Comparison of ENCODE assay signal across 2 cellular contexts in the genomic region with DNA sequence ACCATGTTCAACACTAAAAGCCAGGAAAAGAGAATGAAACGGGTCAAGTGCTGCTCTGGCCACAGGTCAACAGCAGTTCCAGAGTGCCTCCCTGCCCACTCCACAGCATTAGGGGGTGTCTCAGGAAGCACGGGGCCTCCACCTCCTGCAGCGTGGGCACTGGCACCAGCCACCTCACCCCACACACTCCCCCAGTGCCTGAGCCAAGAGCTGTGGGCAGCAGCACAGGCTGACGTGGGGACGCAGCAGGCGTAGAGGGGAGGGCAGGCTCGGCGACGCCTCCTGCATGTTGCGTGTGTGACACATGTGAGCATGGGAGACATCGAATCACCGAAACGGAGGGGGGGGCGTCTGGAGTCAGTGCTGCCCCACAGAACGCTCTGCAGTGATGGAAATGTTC.
TF ChIP-seq lines count a peak whose summit lies in the region.

No MANE protein-coding gene starts in this region.

TF ChIP-seq in HepG2, 621 proteins besides CTCF, POLR2A, EP300 and RAD21:
- TF ChIP-seq ZEB1 (IDR thresholded peaks at IDR 0.05; ENCODE audit: insufficient replicate concordance, low read depth) (no peak), ATF2 (CRISPR knock-in tag; IDR thresholded peaks at IDR 0.05) (no peak), TAF15 (IDR thresholded peaks at IDR 0.05; ENCODE audit: low read depth, low read length, poor library complexity, severe bottlenecking) (peak; percentile 38), ZNF510 (CRISPR knock-in tag; IDR thresholded peaks at IDR 0.05; ENCODE audit: low read depth) (no peak)
- TF ChIP-seq, protein P1, sequence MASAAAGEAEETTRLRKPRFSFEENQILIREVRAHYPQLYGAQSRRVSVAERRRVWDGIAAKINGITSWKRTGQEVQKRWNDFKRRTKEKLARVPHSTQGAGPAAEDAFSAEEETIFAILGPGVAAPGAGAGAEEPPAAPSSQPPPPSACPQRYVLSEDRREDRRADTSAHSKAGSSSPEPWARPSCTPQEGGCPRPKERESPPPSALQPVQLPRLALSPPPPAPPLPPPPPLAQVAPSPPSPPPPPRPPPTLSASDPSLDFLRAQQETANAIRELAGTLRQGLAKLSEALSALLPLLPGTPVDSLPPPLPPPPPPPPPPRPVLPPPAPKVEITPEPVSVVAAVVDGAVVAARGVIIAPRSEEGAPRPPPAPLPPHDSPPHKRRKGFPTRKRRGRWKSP (CRISPR knock-in tag; IDR thresholded peaks at IDR 0.05), result no peak
- TF ChIP-seq, protein P2, sequence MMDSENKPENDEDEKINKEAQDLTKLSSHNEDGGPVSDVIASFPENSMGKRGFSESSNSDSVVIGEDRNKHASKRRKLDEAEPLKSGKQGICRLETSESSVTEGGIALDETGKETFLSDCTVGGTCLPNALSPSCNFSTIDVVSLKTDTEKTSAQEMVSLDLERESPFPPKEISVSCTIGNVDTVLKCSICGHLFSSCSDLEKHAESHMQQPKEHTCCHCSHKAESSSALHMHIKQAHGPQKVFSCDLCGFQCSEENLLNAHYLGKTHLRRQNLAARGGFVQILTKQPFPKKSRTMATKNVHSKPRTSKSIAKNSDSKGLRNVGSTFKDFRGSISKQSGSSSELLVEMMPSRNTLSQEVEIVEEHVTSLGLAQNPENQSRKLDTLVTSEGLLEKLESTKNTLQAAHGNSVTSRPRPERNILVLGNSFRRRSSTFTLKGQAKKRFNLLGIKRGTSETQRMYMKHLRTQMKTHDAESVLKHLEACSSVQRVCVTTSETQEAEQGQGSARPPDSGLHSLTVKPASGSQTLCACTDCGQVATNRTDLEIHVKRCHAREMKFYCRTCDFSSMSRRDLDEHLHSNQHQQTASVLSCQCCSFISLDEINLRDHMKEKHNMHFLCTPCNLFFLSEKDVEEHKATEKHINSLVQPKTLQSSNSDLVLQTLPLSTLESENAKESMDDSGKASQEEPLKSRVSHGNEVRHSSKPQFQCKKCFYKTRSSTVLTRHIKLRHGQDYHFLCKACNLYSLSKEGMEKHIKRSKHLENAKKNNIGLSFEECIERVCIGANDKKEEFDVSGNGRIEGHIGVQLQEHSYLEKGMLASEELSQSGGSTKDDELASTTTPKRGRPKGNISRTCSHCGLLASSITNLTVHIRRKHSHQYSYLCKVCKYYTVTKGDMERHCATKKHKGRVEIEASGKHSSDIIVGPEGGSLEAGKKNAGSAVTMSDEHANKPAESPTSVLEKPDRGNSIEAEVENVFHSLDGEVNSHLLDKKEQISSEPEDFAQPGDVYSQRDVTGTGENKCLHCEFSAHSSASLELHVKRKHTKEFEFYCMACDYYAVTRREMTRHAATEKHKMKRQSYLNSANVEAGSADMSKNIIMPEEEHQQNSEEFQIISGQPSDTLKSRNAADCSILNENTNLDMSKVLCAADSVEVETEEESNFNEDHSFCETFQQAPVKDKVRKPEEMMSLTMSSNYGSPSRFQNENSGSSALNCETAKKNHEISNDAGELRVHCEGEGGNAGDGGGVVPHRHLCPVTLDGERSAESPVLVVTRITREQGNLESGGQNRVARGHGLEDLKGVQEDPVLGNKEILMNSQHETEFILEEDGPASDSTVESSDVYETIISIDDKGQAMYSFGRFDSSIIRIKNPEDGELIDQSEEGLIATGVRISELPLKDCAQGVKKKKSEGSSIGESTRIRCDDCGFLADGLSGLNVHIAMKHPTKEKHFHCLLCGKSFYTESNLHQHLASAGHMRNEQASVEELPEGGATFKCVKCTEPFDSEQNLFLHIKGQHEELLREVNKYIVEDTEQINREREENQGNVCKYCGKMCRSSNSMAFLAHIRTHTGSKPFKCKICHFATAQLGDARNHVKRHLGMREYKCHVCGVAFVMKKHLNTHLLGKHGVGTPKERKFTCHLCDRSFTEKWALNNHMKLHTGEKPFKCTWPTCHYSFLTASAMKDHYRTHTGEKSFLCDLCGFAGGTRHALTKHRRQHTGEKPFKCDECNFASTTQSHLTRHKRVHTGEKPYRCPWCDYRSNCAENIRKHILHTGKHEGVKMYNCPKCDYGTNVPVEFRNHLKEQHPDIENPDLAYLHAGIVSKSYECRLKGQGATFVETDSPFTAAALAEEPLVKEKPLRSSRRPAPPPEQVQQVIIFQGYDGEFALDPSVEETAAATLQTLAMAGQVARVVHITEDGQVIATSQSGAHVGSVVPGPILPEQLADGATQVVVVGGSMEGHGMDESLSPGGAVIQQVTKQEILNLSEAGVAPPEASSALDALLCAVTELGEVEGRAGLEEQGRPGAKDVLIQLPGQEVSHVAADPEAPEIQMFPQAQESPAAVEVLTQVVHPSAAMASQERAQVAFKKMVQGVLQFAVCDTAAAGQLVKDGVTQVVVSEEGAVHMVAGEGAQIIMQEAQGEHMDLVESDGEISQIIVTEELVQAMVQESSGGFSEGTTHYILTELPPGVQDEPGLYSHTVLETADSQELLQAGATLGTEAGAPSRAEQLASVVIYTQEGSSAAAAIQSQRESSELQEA (CRISPR knock-in tag; IDR thresholded peaks at IDR 0.05; ENCODE audit: not compliant biosample characterization), result no peak
TF ChIP-seq in HepG2: peak in this region for 1.

TF ChIP-seq in H1, 55 proteins besides CTCF, POLR2A, EP300 and RAD21:
- TF ChIP-seq NRF1 (IDR thresholded peaks at IDR 0.05; ENCODE audit: low read depth, low read length) (no peak), RBBP5 (IDR thresholded peaks at IDR 0.05; ENCODE audit: borderline replicate concordance, low read depth, low read length) (no peak), BCL11A (IDR thresholded peaks at IDR 0.05; ENCODE audit: low read depth in 2 of 2, low read length in 2 of 2) (no peak), EZH2 (IDR thresholded peaks at IDR 0.05; ENCODE audit: low read depth, low read length, severe bottlenecking) (no peak), KDM5A (IDR thresholded peaks at IDR 0.05; ENCODE audit: low read length) (no peak), SAP30 (IDR thresholded peaks at IDR 0.05; ENCODE audit: insufficient read depth, insufficient replicate concordance, low read length) (no peak), KDM1A (IDR thresholded peaks at IDR 0.05; ENCODE audit: borderline replicate concordance, low read length) (no peak), CHD7 (IDR thresholded peaks at IDR 0.05; ENCODE audit: insufficient replicate concordance, low read length) (no peak), YY1 (IDR thresholded peaks at IDR 0.05; ENCODE audit: low read depth, low read length) (no peak), CHD2 (IDR thresholded peaks at IDR 0.05; ENCODE audit: low read length) (no peak), SIN3A (conservative IDR thresholded peaks at IDR 0.05 in 1 of 2, IDR thresholded peaks at IDR 0.05 in 1 of 2; ENCODE audit: low read depth in 1 of 2, low read length in 2 of 2) (no peak), ZNF274 (IDR thresholded peaks at IDR 0.05; ENCODE audit: borderline replicate concordance, extremely low read depth, low read length) (no peak)
